ENCODE assay signal across 1 cellular context in the genomic region with DNA sequence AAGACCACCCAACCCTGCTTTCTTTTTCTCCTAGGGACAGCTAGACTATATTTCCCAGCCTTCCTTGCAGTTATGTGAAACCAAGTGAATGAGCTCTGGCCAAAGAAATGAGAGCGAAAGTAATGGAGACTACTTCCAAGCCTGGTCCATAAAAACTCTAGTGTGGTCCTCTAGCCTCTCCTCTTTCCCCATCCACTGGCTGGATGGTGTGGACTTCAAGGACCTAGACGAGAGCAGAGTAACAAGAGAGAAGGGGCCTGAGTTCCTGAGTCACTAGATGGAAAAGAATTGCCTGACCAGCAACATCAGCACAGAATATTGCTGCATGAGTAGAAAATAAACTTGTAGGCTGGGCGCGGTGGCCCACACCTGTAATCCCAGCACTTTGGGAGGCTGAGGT.
TF ChIP-seq lines count a peak whose summit lies in the region.

No MANE protein-coding gene starts in this region.

TF ChIP-seq in GM12891, 5 proteins besides CTCF, POLR2A, EP300 and RAD21:
- TF ChIP-seq POLR2AphosphoS5 (IDR thresholded peaks at IDR 0.05; ENCODE audit: low read depth, low read length) (no peak), TAF1 (IDR thresholded peaks at IDR 0.05; ENCODE audit: low read depth, low read length) (no peak), POU2F2 (IDR thresholded peaks at IDR 0.05; ENCODE audit: low read depth, low read length) (no peak), PAX5 (IDR thresholded peaks at IDR 0.05; ENCODE audit: insufficient read depth, low read length, severe bottlenecking) (no peak), SPI1 (IDR thresholded peaks at IDR 0.05; ENCODE audit: low read depth, low read length) (no peak)
